ENCODE assay signal across 8 cellular contexts in genomic region chr14:94423465-94424056, GRCh38. TPM values are rescaled to one million over a fixed set of nuclear protein-coding genes. Genes with fewer than 3 reads are reported as not detected.
DNase-seq lines count a peak whose midpoint lies in the region; TF ChIP-seq lines count a peak whose summit lies in the region.

No MANE protein-coding gene starts in this region.

- TF ChIP-seq RAD21 in liver (IDR thresholded peaks at IDR 0.05) = peak; percentile 83 to 89

- in situ Hi-C loops in KBM-7 (cut with MboI; ENCODE audit: low pct_unique_long_range_greater_than_20kb, low sequenced_read_pairs) = no loop called here

- H3K4me3 Mint-ChIP-seq in chondrocyte (ENCODE audit: unreplicated experiment) = no peak overlapping the region

- H3K36me3 Mint-ChIP-seq in chondrocyte (ENCODE audit: low read depth) = no peaks in the 10 kb centered on the region

- no peak overlapping the region for H3K27ac Mint-ChIP-seq in chondrocyte (ENCODE audit: unreplicated experiment)

- H3K9me3 Mint-ChIP-seq in chondrocyte (ENCODE audit: low read depth) = no peaks in the 10 kb centered on the region

- no peak overlapping the region for H3K27ac ChIP-seq in liver (ENCODE audit: low read depth in 1 of 2, low read length in 2 of 2)

- H3K27me3 Mint-ChIP-seq in chondrocyte (ENCODE audit: low read depth) = peaks cover 48% of the 10 kb centered on the region

- peak overlapping the region in 1 of 3 donors; percentile 5 for H3K4me3 ChIP-seq in liver (ENCODE audit: low read depth in 1 of 3, low read length in 3 of 3)

- TF ChIP-seq CTCF in chondrocyte (IDR thresholded peaks at IDR 0.05) = peak; percentile 88
- peak; percentile 68 for TF ChIP-seq CTCF in liver (IDR thresholded peaks at IDR 0.05; ENCODE audit: low read depth, low read length, missing input control)

- H3K9me3 ChIP-seq in liver (ENCODE audit: control insufficient read depth in 4 of 4, low read length in 3 of 4) = no peaks in the 10 kb centered on the region

- H3K4me1 Mint-ChIP-seq in chondrocyte (ENCODE audit: low read depth) = peaks cover 2% of the 10 kb centered on the region

- no peaks in the 10 kb centered on the region for H3K36me3 ChIP-seq in liver (ENCODE audit: control insufficient read depth in 4 of 4, insufficient read depth in 3 of 4, low read depth in 1 of 4, low read length in 3 of 4)

- peak overlapping the region in 1 of 2 donors; percentile 50 for H3K9ac ChIP-seq in liver (ENCODE audit: low read depth in 1 of 2, low read length in 2 of 2)

- DNase-seq in activated CD8-positive, alpha-beta memory T cell treated with anti-CD3 and anti-CD28 coated beads for 24 hours = peak; percentile 59
- no peak for DNase-seq in activated CD8-positive, alpha-beta memory T cell treated with anti-CD3 and anti-CD28 coated beads, Interleukin-2, amount 50 U/mL, for 4 hours
- DNase-seq in KBM-7 (peak; percentile 55), SW480 (ENCODE audit: low spot score) (peak; percentile 77), chondrocyte (ENCODE audit: low spot score) (no peak), NCI-H2196 treated with DMSO at 0.1 percent for 48 hours (lab: John Stamatoyannopoulos, UW; ENCODE audit: unreplicated experiment) (no peak)
- DNase-seq in stimulated activated CD8-positive, alpha-beta memory T cell treated with anti-CD3 and anti-CD28 coated beads, Interleukin-12 subunit alpha, Interleukin-12 subunit beta, amount 100 ng/mL, for 1 hour (ENCODE audit: low read depth) = peak; percentile 5

- 10% methylated on average over 13 of the region's 13 CpGs for WGBS in liver

- H3K27me3 ChIP-seq in liver (ENCODE audit: control insufficient read depth in 4 of 4, insufficient read depth in 4 of 4, low read length in 3 of 4) = no peaks in the 10 kb centered on the region

- H3K4me1 ChIP-seq in liver (ENCODE audit: control insufficient read depth in 4 of 4, insufficient read depth in 4 of 4, low read length in 3 of 4) = peaks cover 0 to 4% (median under 1%) of the 10 kb centered on the region in 4 donors

TF ChIP-seq in liver, 16 proteins besides CTCF, POLR2A, EP300 and RAD21:
- peak in 1 of 2 donors; percentile 47 for TF ChIP-seq RXRA (IDR thresholded peaks at IDR 0.05)
- no peak for TF ChIP-seq JUND (IDR thresholded peaks at IDR 0.05)
- TF ChIP-seq SP1 (IDR thresholded peaks at IDR 0.05) = peak; percentile 21
- TF ChIP-seq, protein P1, sequence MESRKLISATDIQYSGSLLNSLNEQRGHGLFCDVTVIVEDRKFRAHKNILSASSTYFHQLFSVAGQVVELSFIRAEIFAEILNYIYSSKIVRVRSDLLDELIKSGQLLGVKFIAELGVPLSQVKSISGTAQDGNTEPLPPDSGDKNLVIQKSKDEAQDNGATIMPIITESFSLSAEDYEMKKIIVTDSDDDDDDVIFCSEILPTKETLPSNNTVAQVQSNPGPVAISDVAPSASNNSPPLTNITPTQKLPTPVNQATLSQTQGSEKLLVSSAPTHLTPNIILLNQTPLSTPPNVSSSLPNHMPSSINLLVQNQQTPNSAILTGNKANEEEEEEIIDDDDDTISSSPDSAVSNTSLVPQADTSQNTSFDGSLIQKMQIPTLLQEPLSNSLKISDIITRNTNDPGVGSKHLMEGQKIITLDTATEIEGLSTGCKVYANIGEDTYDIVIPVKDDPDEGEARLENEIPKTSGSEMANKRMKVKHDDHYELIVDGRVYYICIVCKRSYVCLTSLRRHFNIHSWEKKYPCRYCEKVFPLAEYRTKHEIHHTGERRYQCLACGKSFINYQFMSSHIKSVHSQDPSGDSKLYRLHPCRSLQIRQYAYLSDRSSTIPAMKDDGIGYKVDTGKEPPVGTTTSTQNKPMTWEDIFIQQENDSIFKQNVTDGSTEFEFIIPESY (IDR thresholded peaks at IDR 0.05) = no peak
- TF ChIP-seq, protein P2, sequence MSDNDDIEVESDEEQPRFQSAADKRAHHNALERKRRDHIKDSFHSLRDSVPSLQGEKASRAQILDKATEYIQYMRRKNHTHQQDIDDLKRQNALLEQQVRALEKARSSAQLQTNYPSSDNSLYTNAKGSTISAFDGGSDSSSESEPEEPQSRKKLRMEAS (IDR thresholded peaks at IDR 0.05) = no peak
- no peak for TF ChIP-seq EGR1 (IDR thresholded peaks at IDR 0.05; ENCODE audit: low read depth in 2 of 2)
- TF ChIP-seq HNF4A (conservative IDR thresholded peaks at IDR 0.05) = peak; percentile 40 to 50
- no peak for TF ChIP-seq TAF1 (conservative IDR thresholded peaks at IDR 0.05)
- TF ChIP-seq FOXA1 (IDR thresholded peaks at IDR 0.05) = no peak
- TF ChIP-seq, protein P3, sequence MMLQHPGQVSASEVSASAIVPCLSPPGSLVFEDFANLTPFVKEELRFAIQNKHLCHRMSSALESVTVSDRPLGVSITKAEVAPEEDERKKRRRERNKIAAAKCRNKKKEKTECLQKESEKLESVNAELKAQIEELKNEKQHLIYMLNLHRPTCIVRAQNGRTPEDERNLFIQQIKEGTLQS (IDR thresholded peaks at IDR 0.05) = no peak

RNA-seq across cellular contexts. Expression of gene SERPINA11, which starts 29.0 kb away (rescaled TPM):
- total RNA-seq in chondrocyte = not detected in 3 replicates
- total RNA-seq in liver = 10 to 100 TPM; 32.6 to 89.4 TPM
- 100 to 1,000 TPM; 145 to 283 TPM for polyA plus RNA-seq in liver

RNA-seq across cellular contexts. Expression of gene SERPINA1, which starts 35.2 kb away (rescaled TPM):
- total RNA-seq in chondrocyte (0.20 TPM in 1 of 3 replicates, not detected in the others), liver (over 10,000 TPM; 10,220 to 22,719 TPM)
- polyA plus RNA-seq in liver = over 10,000 TPM; 28,447 to 47,972 TPM

RNA-seq across cellular contexts. Expression of gene SERPINA9, which starts 52.4 kb away (rescaled TPM):
- total RNA-seq in chondrocyte (not detected in 3 replicates), liver (not detected)
- not detected for polyA plus RNA-seq in liver

RNA-seq across cellular contexts. Expression of gene SERPINA2, which starts 57.1 kb away (rescaled TPM):
- total RNA-seq in chondrocyte = not detected in 3 replicates
- total RNA-seq in liver = not detected
- not detected for polyA plus RNA-seq in liver

Comparison
In these comparisons a context has a peak if more than half of its experiments do, and no peak if none do; other contexts are left out.
1. DNase-seq: peak in activated CD8-positive, alpha-beta memory T cell treated with anti-CD3 and anti-CD28 coated beads for 24 hours (single experiment), KBM-7 (single experiment), SW480 (single experiment) and stimulated activated CD8-positive, alpha-beta memory T cell treated with anti-CD3 and anti-CD28 coated beads, Interleukin-12 subunit alpha, Interleukin-12 subunit beta, amount 100 ng/mL, for 1 hour (single experiment); none in activated CD8-positive, alpha-beta memory T cell treated with anti-CD3 and anti-CD28 coated beads, Interleukin-2, amount 50 U/mL, for 4 hours (single experiment), chondrocyte (single experiment) and NCI-H2196 treated with DMSO at 0.1 percent for 48 hours (single experiment).
2. RNA of gene SERPINA11, which starts 29.0 kb away (total RNA-seq): 32.6 to 89.4 TPM in liver; not detected in chondrocyte; every median in the first group is over 10 times any median in the second.
3. RNA of gene SERPINA1, which starts 35.2 kb away (total RNA-seq): 10,220 to 22,719 TPM in liver; 0.20 TPM in chondrocyte; every median in the first group is over 1,000 times any median in the second.